Comparison of ENCODE assay signal across 9 cellular contexts in genomic region chrX:153828723-153829548, GRCh38. TPM values are rescaled to one million over a fixed set of nuclear protein-coding genes. Genes with fewer than 3 reads are reported as not detected.
DNase-seq lines count a peak whose midpoint lies in the region; ATAC-seq and TF ChIP-seq lines count a peak whose summit lies in the region.
"Had no signal": no experiment of that assay in that cellular context is flagged by ENCODE, and none has a peak within 500 bp of the region (broad histone marks: within the 10 kb centered on the region; RNA-seq: fewer than 3 reads in every experiment).

No MANE protein-coding gene starts in this region.

- BruUV-seq in PC-3 (replicated peaks; lab: Mats Ljungman, UMichigan), result no TSS peak

- no peak for DNase-seq in CD4-positive, alpha-beta T cell
- DNase-seq in esophagus squamous epithelium (lab: John Stamatoyannopoulos, UW) (no peak), adrenal gland (no peak), NCI-H446 treated with DMSO at 0.1 percent for 48 hours (lab: John Stamatoyannopoulos, UW) (no peak), PC-3 (no peak)
- DNase-seq in activated CD4-positive, alpha-beta T cell treated with anti-CD3 and anti-CD28 coated beads for 48 hours, result no peak
- DNase-seq: NCI-H345 had no signal

- H3K9me3 ChIP-seq in CD4-positive, alpha-beta T cell (ENCODE audit: control insufficient read depth, low read length), result no peaks in the 10 kb centered on the region
- H3K9me3 ChIP-seq in HUES64 (ENCODE audit: insufficient read depth, low read depth, low read length) (no peaks in the 10 kb centered on the region), esophagus squamous epithelium (no peaks in the 10 kb centered on the region), parathyroid adenoma (ENCODE audit: control insufficient read depth, low read length) (no peaks in the 10 kb centered on the region), adrenal gland (replicated peaks in 1 of 3) (no peaks in the 10 kb centered on the region), PC-3 (ENCODE audit: low read length) (no peaks in the 10 kb centered on the region)

- no peak for TF ChIP-seq CTCF in CD4-positive, alpha-beta T cell (IDR thresholded peaks at IDR 0.05)
- TF ChIP-seq CTCF in esophagus squamous epithelium (IDR thresholded peaks at IDR 0.05) (no peak), parathyroid adenoma (IDR thresholded peaks at IDR 0.05) (no peak), adrenal gland (IDR thresholded peaks at IDR 0.05) (no peak), PC-3 (conservative IDR thresholded peaks at IDR 0.05; ENCODE audit: low read depth, low read length) (no peak)

- no peaks in the 10 kb centered on the region for H3K27me3 Mint-ChIP-seq in CD4-positive, alpha-beta T cell

- no peak for TF ChIP-seq POLR2A in esophagus squamous epithelium (IDR thresholded peaks at IDR 0.05)
- TF ChIP-seq POLR2A in adrenal gland (IDR thresholded peaks at IDR 0.05), result no peak

- no peaks in the 10 kb centered on the region for H3K9me3 Mint-ChIP-seq in CD4-positive, alpha-beta T cell

- H3K79me2 ChIP-seq in parathyroid adenoma (no peaks in the 10 kb centered on the region), PC-3 (ENCODE audit: low read length) (no peaks in the 10 kb centered on the region)

- H3K4me3 ChIP-seq in HUES64 (ENCODE audit: low read length), result peak overlapping the region; percentile 72
- peak overlapping the region in 3 of 4 donors; percentile 37 to 63 (median 49) for H3K4me3 ChIP-seq in esophagus squamous epithelium
- peak overlapping the region; percentile 5 for H3K4me3 ChIP-seq in parathyroid adenoma (ENCODE audit: low read depth, low read length)
- no peak overlapping the region for H3K4me3 ChIP-seq in adrenal gland
- H3K4me3 ChIP-seq in PC-3 (ENCODE audit: low read length), result no peak overlapping the region

- H3K4me2 ChIP-seq in parathyroid adenoma (ENCODE audit: low read length) (peak overlapping the region; percentile 53), PC-3 (ENCODE audit: low read length) (no peak overlapping the region)

- peak; percentile 43 for ATAC-seq in CD4-positive, alpha-beta T cell (ENCODE audit: poor library complexity)
- ATAC-seq in PC-3, result no peak

- peaks cover 26% of the 10 kb centered on the region for H3K4me1 Mint-ChIP-seq in CD4-positive, alpha-beta T cell (ENCODE audit: low read depth)

- H3K9me2 ChIP-seq in PC-3 (replicated peaks; ENCODE audit: low read length), result no peaks in the 10 kb centered on the region

- H3K36me3 ChIP-seq in HUES64 (ENCODE audit: insufficient read depth, low read length) (no peaks in the 10 kb centered on the region), esophagus squamous epithelium (no peaks in the 10 kb centered on the region), parathyroid adenoma (ENCODE audit: control insufficient read depth, insufficient read depth, low read length) (no peaks in the 10 kb centered on the region), adrenal gland (replicated peaks in 1 of 2) (no peaks in the 10 kb centered on the region), PC-3 (ENCODE audit: low read depth, low read length) (no peaks in the 10 kb centered on the region)

- H3K27me3 ChIP-seq in CD4-positive, alpha-beta T cell (ENCODE audit: control insufficient read depth, insufficient read depth, low read length), result no peaks in the 10 kb centered on the region
- peaks cover 39% of the 10 kb centered on the region; the same call in 1 of the 2 replicates for H3K27me3 ChIP-seq in HUES64 (ENCODE audit: insufficient read depth, low read length)
- H3K27me3 ChIP-seq in esophagus squamous epithelium, result peaks cover 0 to 51% (median 5%) of the 10 kb centered on the region in 4 donors
- no peaks in the 10 kb centered on the region for H3K27me3 ChIP-seq in parathyroid adenoma (ENCODE audit: control insufficient read depth, insufficient read depth, low read length)
- H3K27me3 ChIP-seq in adrenal gland, result peaks cover 39% of the 10 kb centered on the region
- H3K27me3 ChIP-seq in PC-3 (ENCODE audit: low read length), result peaks cover 45% of the 10 kb centered on the region

- no peak overlapping the region for H3K27ac ChIP-seq in CD4-positive, alpha-beta T cell (ENCODE audit: low read depth, low read length)
- peak overlapping the region; percentile 94 for H3K27ac ChIP-seq in HUES64 (ENCODE audit: low read depth, low read length)
- peak overlapping the region in 2 of 4 donors; percentile 16 to 57 for H3K27ac ChIP-seq in esophagus squamous epithelium
- no peak overlapping the region for H3K27ac ChIP-seq in parathyroid adenoma
- H3K27ac ChIP-seq in adrenal gland, result peak overlapping the region in 1 of 5 donors; percentile 55
- no peak overlapping the region for H3K27ac ChIP-seq in PC-3 (ENCODE audit: low read length)

- peak overlapping the region; percentile 78 for H3K4me3 Mint-ChIP-seq in CD4-positive, alpha-beta T cell

- H2AFZ ChIP-seq in parathyroid adenoma (peak overlapping the region; percentile 56), PC-3 (ENCODE audit: low read length) (no peak overlapping the region)

- H3F3A ChIP-seq in PC-3 (ENCODE audit: low read length, unreplicated experiment), result no peaks in the 10 kb centered on the region

- POLR2A ChIA-PET in CD4-positive, alpha-beta T cell (lab: Charles Lee), result no interaction called here
- POLR2A ChIA-PET in PC-3 (lab: Charles Lee; ENCODE audit: unreplicated experiment), result no interaction called here

- H3K9ac ChIP-seq in HUES64 (ENCODE audit: low read depth, low read length) (peak overlapping the region; percentile 73), parathyroid adenoma (no peak overlapping the region), PC-3 (ENCODE audit: low read length) (no peak overlapping the region)

- no peaks in the 10 kb centered on the region for H4K20me1 ChIP-seq in PC-3 (ENCODE audit: low read length)

- intact Hi-C loops in CD4-positive, alpha-beta T cell (cut with DNase I, micrococcal nuclease), result loop anchor here in 1 of 2 experiments (5.0 kb wide), 1 partner anchor 73 kb away; the partner anchor contains the start of gene AVPR2
- intact Hi-C loops in esophagus squamous epithelium (cut with DNase I) (no loop called here), adrenal gland (cut with DNase I) (no loop called here), PC-3 (cut with micrococcal nuclease) (no loop called here)

- CTCF ChIA-PET in CD4-positive, alpha-beta T cell (lab: Charles Lee), result no interaction called here
- CTCF ChIA-PET in PC-3 (lab: Charles Lee), result no interaction called here

- H3K36me3 Mint-ChIP-seq in CD4-positive, alpha-beta T cell (ENCODE audit: low read depth), result no peaks in the 10 kb centered on the region

- H3K27ac Mint-ChIP-seq in CD4-positive, alpha-beta T cell, result no peak overlapping the region

- under 1% methylated on average over 44 of the region's 50 CpGs for WGBS in HUES64
- 16 to 25% methylated on average over 17 to 26 of the region's 50 CpGs for WGBS in esophagus squamous epithelium, 2 donors
- WGBS in adrenal gland, 4 donors, result 21 to 45% (median 35%) methylated on average over 2 to 48 of the region's 50 CpGs

- H3K4me1 ChIP-seq in HUES64 (ENCODE audit: insufficient read depth, low read length) (peaks cover 20% of the 10 kb centered on the region), esophagus squamous epithelium (peaks cover 0 to 22% (median 4%) of the 10 kb centered on the region in 3 donors), parathyroid adenoma (no peaks in the 10 kb centered on the region), adrenal gland (replicated peaks in 1 of 2) (no peaks in the 10 kb centered on the region), PC-3 (ENCODE audit: insufficient read depth, low read length) (no peaks in the 10 kb centered on the region)

RNA-seq across cellular contexts. Expression of gene PDZD4, which starts 1.4 kb away (rescaled TPM):
- total RNA-seq in CD4-positive, alpha-beta T cell, result 10 to 100 TPM; 24.8 to 26.8 TPM
- polyA plus RNA-seq in HUES64 (2013, experiment 1 of 2), result 82.2 TPM
- polyA plus RNA-seq in HUES64 (2013, experiment 2 of 2), result 78.3 TPM
- total RNA-seq in esophagus squamous epithelium, result 1 to 10 TPM in 3 of 4 donors, under 1 TPM in 1; 0.97 to 3.4 (median 1.9) TPM
- total RNA-seq in adrenal gland, result 1 to 10 TPM in 7 of 8 donors, under 1 TPM in 1; 0.69 to 8.8 (median 3.7) TPM
- 10 to 100 TPM in 1 of 3 donors, 1 to 10 TPM in 2; 3.0 to 39.2 (median 9.5) TPM for polyA plus RNA-seq in adrenal gland
- 0.26 and 0.63 TPM in 2 replicates for total RNA-seq in PC-3 (2014; rRNA removed)

RNA-seq across cellular contexts. Expression of gene SSR4, which starts 34.5 kb away (rescaled TPM):
- 100 to 1,000 TPM; 171 to 173 TPM for total RNA-seq in CD4-positive, alpha-beta T cell
- polyA plus RNA-seq in HUES64 (2013, experiment 1 of 2), result 216 TPM
- 225 TPM for polyA plus RNA-seq in HUES64 (2013, experiment 2 of 2)
- total RNA-seq in esophagus squamous epithelium (100 to 1,000 TPM; 131 to 257 (median 159) TPM), adrenal gland (100 to 1,000 TPM; 162 to 609 (median 339) TPM), PC-3 (2014; rRNA removed) (232 and 298 TPM in 2 replicates)
- polyA plus RNA-seq in adrenal gland, result 1,000 to 10,000 TPM in 1 of 3 donors, 100 to 1,000 TPM in 2; 195 to 1,349 (median 921) TPM

RNA-seq across cellular contexts. Expression of gene IDH3G, which starts 34.8 kb away (rescaled TPM):
- total RNA-seq in CD4-positive, alpha-beta T cell, result 10 to 100 TPM; 46.8 to 47.3 TPM
- 41.9 TPM for polyA plus RNA-seq in HUES64 (2013, experiment 1 of 2)
- polyA plus RNA-seq in HUES64 (2013, experiment 2 of 2), result 45.8 TPM
- total RNA-seq in esophagus squamous epithelium (10 to 100 TPM; 60.7 to 67.8 (median 64.1) TPM), adrenal gland (100 to 1,000 TPM in 2 of 8 donors, 10 to 100 TPM in 6; 75.8 to 144 (median 85.2) TPM), PC-3 (2014; rRNA removed) (88.6 and 104 TPM in 2 replicates)
- 100 to 1,000 TPM in 2 of 3 donors, 10 to 100 TPM in 1; 73.9 to 112 (median 111) TPM for polyA plus RNA-seq in adrenal gland

RNA-seq across cellular contexts. Expression of gene SRPK3, which starts 48.1 kb away (rescaled TPM):
- total RNA-seq in CD4-positive, alpha-beta T cell, result not detected
- not detected for polyA plus RNA-seq in HUES64 (2013, experiment 1 of 2)
- polyA plus RNA-seq in HUES64 (2013, experiment 2 of 2), result not detected
- total RNA-seq in esophagus squamous epithelium (under 1 TPM in 3 of 4 donors, not detected in 1; 0.09 to 0.38 (median 0.15) TPM), adrenal gland (1 to 10 TPM in 4 of 8 donors, under 1 TPM in 3, not detected in 1; 0.14 to 2.9 (median 1.2) TPM), PC-3 (2014; rRNA removed) (0.40 and 1.5 TPM in 2 replicates)
- polyA plus RNA-seq in adrenal gland, result 10 to 100 TPM in 1 of 3 donors, 1 to 10 TPM in 1, under 1 TPM in 1; 0.31 to 20.5 (median 4.9) TPM

RNA-seq across cellular contexts. Expression of gene L1CAM, which starts 57.0 kb away (rescaled TPM):
- total RNA-seq in CD4-positive, alpha-beta T cell, result 1 to 10 TPM in 1 of 2 experiments, under 1 TPM in 1; 0.89 to 1.2 TPM
- polyA plus RNA-seq in HUES64 (2013, experiment 1 of 2), result 11.7 TPM
- 12.6 TPM for polyA plus RNA-seq in HUES64 (2013, experiment 2 of 2)
- 1 to 10 TPM in 2 of 4 donors, under 1 TPM in 2; 0.35 to 3.2 (median 1.3) TPM for total RNA-seq in esophagus squamous epithelium
- total RNA-seq in adrenal gland, result 10 to 100 TPM in 3 of 8 donors, 1 to 10 TPM in 3, under 1 TPM in 2; 0.52 to 50.1 (median 4.1) TPM
- 10 to 100 TPM in 2 of 3 donors, 1 to 10 TPM in 1; 8.9 to 34.1 (median 14.5) TPM for polyA plus RNA-seq in adrenal gland
- total RNA-seq in PC-3 (2014; rRNA removed), result 5.2 and 11.2 TPM in 2 replicates

Comparison
In these comparisons a context has a peak if more than half of its experiments do, and no peak if none do; other contexts are left out.
1. H3K4me3 ChIP-seq: peak in HUES64 (single experiment), esophagus squamous epithelium (3 of 4) and parathyroid adenoma (single experiment); none in adrenal gland (0 of 4) and PC-3 (single experiment).